ENCODE assay signal across 12 cellular contexts in genomic region chr19:42737581-42738011, GRCh38. TPM values are rescaled to one million over a fixed set of nuclear protein-coding genes. Genes with fewer than 3 reads are reported as not detected.
"Had no signal": no experiment of that assay in that cellular context is flagged by ENCODE, and none has a peak within 500 bp of the region (broad histone marks: within the 10 kb centered on the region; RNA-seq: fewer than 3 reads in every experiment).

No MANE protein-coding gene starts in this region.

RNA-seq across cellular contexts. Expression of gene PSG3, which starts 2.7 kb away (rescaled TPM):
- total RNA-seq: activated CD8-positive, alpha-beta memory T cell treated with anti-CD3 and anti-CD28 coated beads for 36 hours; activated naive CD4-positive, alpha-beta T cell treated with anti-CD3 and anti-CD28 coated beads for 36 hours; breast epithelium; endothelial cell of umbilical vein; frontal cortex; heart right ventricle; liver; osteocyte; pulmonary artery endothelial cell; suprapubic skin; T-helper 2 cell treated with Interferon-gamma antibody and Interleukin-4, amounts not matched to agents 100 ng/mL and 5 ng/mL, for 36 hours had no signal

RNA-seq across cellular contexts. Expression of gene PSG8, which starts 27.9 kb away (rescaled TPM):
- total RNA-seq: activated CD8-positive, alpha-beta memory T cell treated with anti-CD3 and anti-CD28 coated beads for 36 hours; activated naive CD4-positive, alpha-beta T cell treated with anti-CD3 and anti-CD28 coated beads for 36 hours; activated T-helper 17 cell treated with anti-CD3 and anti-CD28 coated beads, Interleukin-2, amount 50 U/mL, for 72 hours; breast epithelium; endothelial cell of umbilical vein; frontal cortex; heart right ventricle; liver; osteocyte; pulmonary artery endothelial cell; suprapubic skin; T-helper 2 cell treated with Interferon-gamma antibody and Interleukin-4, amounts not matched to agents 100 ng/mL and 5 ng/mL, for 36 hours had no signal
